In the genomic region with DNA sequence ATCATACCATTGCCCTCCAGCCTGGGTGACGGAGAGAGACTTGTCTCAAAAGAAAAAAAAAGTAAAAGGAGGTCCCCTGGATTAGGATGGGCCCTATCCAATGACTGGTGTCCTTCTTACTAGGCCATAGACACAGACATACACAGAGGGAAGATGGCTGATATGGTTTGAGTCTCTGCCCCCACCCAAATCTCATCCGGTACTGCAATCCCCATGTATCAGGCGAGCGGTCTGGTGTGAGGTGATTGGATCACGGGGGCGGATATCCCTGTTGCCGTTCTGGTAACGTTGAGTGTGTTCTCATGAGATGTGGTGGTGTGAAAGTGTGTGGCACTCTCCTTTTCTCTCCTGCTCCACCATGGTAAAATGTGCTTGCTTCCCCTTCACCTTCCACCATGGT, we compare ENCODE assay signal across 21 cellular contexts. TPM values are rescaled to one million over a fixed set of nuclear protein-coding genes. Genes with fewer than 3 reads are reported as not detected.
DNase-seq lines count a peak whose midpoint lies in the region; ATAC-seq, FAIRE-seq and TF ChIP-seq lines count a peak whose summit lies in the region.
"Had no signal": no experiment of that assay in that cellular context is flagged by ENCODE, and none has a peak within 500 bp of the region (broad histone marks: within the 10 kb centered on the region; RNA-seq: fewer than 3 reads in every experiment).

No MANE protein-coding gene starts in this region.

- FAIRE-seq in urothelium cell line (lab: Jason Lieb, UNC) = peak; percentile 32
- FAIRE-seq: A549, G401.6, GM12891, GM19239, H54 had no signal

- H3K36me3 ChIP-seq in GM23338 (ENCODE audit: insufficient read depth) (no peaks in the 10 kb centered on the region), neural progenitor cell (no peaks in the 10 kb centered on the region)

- DNase-seq in DMS53 (lab: John Stamatoyannopoulos, UW) (peak; percentile 43), DMS53 treated with DMSO at 0.1 percent for 48 hours (lab: John Stamatoyannopoulos, UW; ENCODE audit: unreplicated experiment) (no peak), GM23338 (ENCODE audit: low spot score) (no peak), neural progenitor cell (ENCODE audit: low spot score) (no peak), urothelium cell line (ENCODE audit: low spot score) (no peak), GM20000 (ENCODE audit: low spot score) (no peak)
- DNase-seq: AML-193; Calu3; CD8-positive, alpha-beta T cell; GM23248; HCEC 1CT had no signal

- H3K27me3 ChIP-seq in GM23338 (ENCODE audit: insufficient read depth) = no peaks in the 10 kb centered on the region
- no peaks in the 10 kb centered on the region for H3K27me3 ChIP-seq in neural progenitor cell

- peaks cover 4% of the 10 kb centered on the region for H3K27me3 Mint-ChIP-seq in GM23338 (ENCODE audit: insufficient read depth, low read depth, poor library complexity)
- peaks cover 7% of the 10 kb centered on the region for H3K27me3 Mint-ChIP-seq in neural progenitor cell (ENCODE audit: insufficient read depth, low read depth)

- H3F3A ChIP-seq in GM23338 (replicated peaks; ENCODE audit: low read depth) (no peaks in the 10 kb centered on the region), neural progenitor cell (ENCODE audit: low read depth) (no peaks in the 10 kb centered on the region)

- no peaks in the 10 kb centered on the region for H3K4me1 ChIP-seq in GM23338 (ENCODE audit: insufficient read depth)
- no peaks in the 10 kb centered on the region for H3K4me1 ChIP-seq in neural progenitor cell
- H3K4me1 ChIP-seq: A549 had no signal

- H3K9ac ChIP-seq in neural progenitor cell = no peak overlapping the region
- H3K9ac ChIP-seq: GM23248 had no signal

- H3K36me3 Mint-ChIP-seq in GM23338 (ENCODE audit: low read depth) (no peaks in the 10 kb centered on the region), neural progenitor cell (no peaks in the 10 kb centered on the region)
- H3K36me3 Mint-ChIP-seq: CD8-positive, alpha-beta T cell had no signal

- H3K4me3 ChIP-seq in GM23338 (no peak overlapping the region), neural progenitor cell (no peak overlapping the region)
- H3K4me3 ChIP-seq: A549, GM23248 had no signal

- H3K4me1 Mint-ChIP-seq in GM23338 (no peaks in the 10 kb centered on the region), neural progenitor cell (peaks cover 23% of the 10 kb centered on the region)

- H3K79me2 ChIP-seq in GM23338 (replicated peaks; ENCODE audit: insufficient read depth) (no peaks in the 10 kb centered on the region), neural progenitor cell (ENCODE audit: low read depth) (no peaks in the 10 kb centered on the region)

- ATAC-seq in GM23338 (no peak), HG03025 (IDR thresholded peaks at IDR 0.05; ENCODE audit: low FRiP score, unreplicated experiment) (no peak)
- ATAC-seq: A549; CD8-positive, alpha-beta T cell had no signal

- H3K4me3 Mint-ChIP-seq in GM23338 (no peak overlapping the region), neural progenitor cell (no peak overlapping the region)
- H3K4me3 Mint-ChIP-seq: CD8-positive, alpha-beta T cell had no signal

- TF ChIP-seq CTCF in GM23338 (conservative IDR thresholded peaks at IDR 0.05; ENCODE audit: low read depth in 2 of 2) (no peak), neural progenitor cell (IDR thresholded peaks at IDR 0.05) (no peak), GM20000 (IDR thresholded peaks at IDR 0.05; ENCODE audit: extremely low read depth, missing control alignments) (no peak)

- H3K9me3 Mint-ChIP-seq in GM23338 = peaks cover 6% of the 10 kb centered on the region; the same call in 1 of the 3 replicates
- no peaks in the 10 kb centered on the region for H3K9me3 Mint-ChIP-seq in neural progenitor cell
- H3K9me3 Mint-ChIP-seq: CD8-positive, alpha-beta T cell had no signal

- no peaks in the 10 kb centered on the region for H3K9me3 ChIP-seq in neural progenitor cell (ENCODE audit: low read depth)
- H3K9me3 ChIP-seq: A549 had no signal

- H3K27ac Mint-ChIP-seq in GM23338 (no peak overlapping the region), neural progenitor cell (peak overlapping the region; percentile 75)
- H3K27ac Mint-ChIP-seq: CD8-positive, alpha-beta T cell had no signal

- H3K4me2 ChIP-seq in GM23338 = no peak overlapping the region
- H3K4me2 ChIP-seq in neural progenitor cell = no peak overlapping the region
- H3K4me2 ChIP-seq: A549 had no signal

- no peaks in the 10 kb centered on the region for H4K20me1 ChIP-seq in GM23338 (replicated peaks; ENCODE audit: insufficient read depth)
- no peaks in the 10 kb centered on the region for H4K20me1 ChIP-seq in neural progenitor cell (ENCODE audit: low read depth)

- H3K9me2 ChIP-seq in GM23338 (ENCODE audit: insufficient read depth) = no peaks in the 10 kb centered on the region

- H3K27ac ChIP-seq in GM23338 (ENCODE audit: low read depth) (no peak overlapping the region), neural progenitor cell (no peak overlapping the region)
- H3K27ac ChIP-seq: 22Rv1, A549, GM23248, HL-60 had no signal

- H2AFZ ChIP-seq in GM23338 (peak overlapping the region; percentile 76), neural progenitor cell (replicated peaks) (peak overlapping the region; percentile 46)
- H2AFZ ChIP-seq: GM23248 had no signal

TF ChIP-seq in GM23338, 12 proteins besides CTCF, POLR2A, EP300 and RAD21 (continues in another document):
- TF ChIP-seq EZH2phosphoT487 (IDR thresholded peaks at IDR 0.05; ENCODE audit: unreplicated experiment) = no peak
- no peak for TF ChIP-seq NANOG (IDR thresholded peaks at IDR 0.05; ENCODE audit: borderline replicate concordance)
- TF ChIP-seq ZNF114 (CRISPR knock-in tag; IDR thresholded peaks at IDR 0.05) = no peak
- no peak for TF ChIP-seq STAT1 (IDR thresholded peaks at IDR 0.05; ENCODE audit: unreplicated experiment)
- TF ChIP-seq REST (IDR thresholded peaks at IDR 0.05; ENCODE audit: unreplicated experiment) = no peak
- TF ChIP-seq POLR2AphosphoS5 (IDR thresholded peaks at IDR 0.05; ENCODE audit: low read depth) = no peak
- no peak for TF ChIP-seq EZH2 (IDR thresholded peaks at IDR 0.05; ENCODE audit: low read depth, unreplicated experiment)

RNA-seq across cellular contexts. Expression of gene CNDP2, which starts 7.8 kb away (rescaled TPM):
- 172 and 175 TPM in 2 replicates for total RNA-seq in GM23338 (2014; rRNA removed; shearing (Covaris generic))
- polyA plus RNA-seq in GM23338 (2016; fragmentation: Nextera tagmentation; extraction: Ambion mirVana) = 116 and 117 TPM in 2 replicates
- total RNA-seq in neural progenitor cell (ENCODE audit: low replicate concordance) = 56.1 and 69.7 TPM in 2 replicates

RNA-seq across cellular contexts. Expression of gene DIPK1C, which starts 31.2 kb away (rescaled TPM):
- 0.07 TPM in 1 of 2 replicates, not detected in the other for total RNA-seq in GM23338 (2014; rRNA removed; shearing (Covaris generic))
- not detected in 2 replicates for polyA plus RNA-seq in GM23338 (2016; fragmentation: Nextera tagmentation; extraction: Ambion mirVana)
- total RNA-seq in neural progenitor cell (ENCODE audit: low replicate concordance) = 12.9 and 13.7 TPM in 2 replicates
- total RNA-seq: Calu3; CD8-positive, alpha-beta T cell; GM23248; HT1080 had no signal
- polyA plus RNA-seq: A549, BJ, GM23248 had no signal

RNA-seq across cellular contexts. Expression of gene CNDP1, which starts 45.9 kb away (rescaled TPM):
- 0.03 TPM in 1 of 2 replicates, not detected in the other for total RNA-seq in GM23338 (2014; rRNA removed; shearing (Covaris generic))
- 0.11 TPM in 1 of 2 replicates, not detected in the other for polyA plus RNA-seq in GM23338 (2016; fragmentation: Nextera tagmentation; extraction: Ambion mirVana)
- not detected in 2 replicates for total RNA-seq in neural progenitor cell (ENCODE audit: low replicate concordance)
- total RNA-seq: Calu3, GM23248, HT1080 had no signal
- polyA plus RNA-seq: BJ, GM23248 had no signal

Comparison
In these comparisons a context has a peak if more than half of its experiments do, and no peak if none do; other contexts are left out.
1. RNA of gene DIPK1C, which starts 31.2 kb away (total RNA-seq): 12.9 to 13.7 TPM in neural progenitor cell; 0.07 TPM in GM23338; every median in the first group is over 10 times any median in the second.